1 cellular context compared by ENCODE assay signal in genomic region chr11:85952108-85952485, GRCh38.
TF ChIP-seq lines count a peak whose summit lies in the region.

No MANE protein-coding gene starts in this region.

TF ChIP-seq in K562, 482 proteins besides CTCF, POLR2A, EP300 and RAD21 (continued from another document):
- TF ChIP-seq, protein P1, sequence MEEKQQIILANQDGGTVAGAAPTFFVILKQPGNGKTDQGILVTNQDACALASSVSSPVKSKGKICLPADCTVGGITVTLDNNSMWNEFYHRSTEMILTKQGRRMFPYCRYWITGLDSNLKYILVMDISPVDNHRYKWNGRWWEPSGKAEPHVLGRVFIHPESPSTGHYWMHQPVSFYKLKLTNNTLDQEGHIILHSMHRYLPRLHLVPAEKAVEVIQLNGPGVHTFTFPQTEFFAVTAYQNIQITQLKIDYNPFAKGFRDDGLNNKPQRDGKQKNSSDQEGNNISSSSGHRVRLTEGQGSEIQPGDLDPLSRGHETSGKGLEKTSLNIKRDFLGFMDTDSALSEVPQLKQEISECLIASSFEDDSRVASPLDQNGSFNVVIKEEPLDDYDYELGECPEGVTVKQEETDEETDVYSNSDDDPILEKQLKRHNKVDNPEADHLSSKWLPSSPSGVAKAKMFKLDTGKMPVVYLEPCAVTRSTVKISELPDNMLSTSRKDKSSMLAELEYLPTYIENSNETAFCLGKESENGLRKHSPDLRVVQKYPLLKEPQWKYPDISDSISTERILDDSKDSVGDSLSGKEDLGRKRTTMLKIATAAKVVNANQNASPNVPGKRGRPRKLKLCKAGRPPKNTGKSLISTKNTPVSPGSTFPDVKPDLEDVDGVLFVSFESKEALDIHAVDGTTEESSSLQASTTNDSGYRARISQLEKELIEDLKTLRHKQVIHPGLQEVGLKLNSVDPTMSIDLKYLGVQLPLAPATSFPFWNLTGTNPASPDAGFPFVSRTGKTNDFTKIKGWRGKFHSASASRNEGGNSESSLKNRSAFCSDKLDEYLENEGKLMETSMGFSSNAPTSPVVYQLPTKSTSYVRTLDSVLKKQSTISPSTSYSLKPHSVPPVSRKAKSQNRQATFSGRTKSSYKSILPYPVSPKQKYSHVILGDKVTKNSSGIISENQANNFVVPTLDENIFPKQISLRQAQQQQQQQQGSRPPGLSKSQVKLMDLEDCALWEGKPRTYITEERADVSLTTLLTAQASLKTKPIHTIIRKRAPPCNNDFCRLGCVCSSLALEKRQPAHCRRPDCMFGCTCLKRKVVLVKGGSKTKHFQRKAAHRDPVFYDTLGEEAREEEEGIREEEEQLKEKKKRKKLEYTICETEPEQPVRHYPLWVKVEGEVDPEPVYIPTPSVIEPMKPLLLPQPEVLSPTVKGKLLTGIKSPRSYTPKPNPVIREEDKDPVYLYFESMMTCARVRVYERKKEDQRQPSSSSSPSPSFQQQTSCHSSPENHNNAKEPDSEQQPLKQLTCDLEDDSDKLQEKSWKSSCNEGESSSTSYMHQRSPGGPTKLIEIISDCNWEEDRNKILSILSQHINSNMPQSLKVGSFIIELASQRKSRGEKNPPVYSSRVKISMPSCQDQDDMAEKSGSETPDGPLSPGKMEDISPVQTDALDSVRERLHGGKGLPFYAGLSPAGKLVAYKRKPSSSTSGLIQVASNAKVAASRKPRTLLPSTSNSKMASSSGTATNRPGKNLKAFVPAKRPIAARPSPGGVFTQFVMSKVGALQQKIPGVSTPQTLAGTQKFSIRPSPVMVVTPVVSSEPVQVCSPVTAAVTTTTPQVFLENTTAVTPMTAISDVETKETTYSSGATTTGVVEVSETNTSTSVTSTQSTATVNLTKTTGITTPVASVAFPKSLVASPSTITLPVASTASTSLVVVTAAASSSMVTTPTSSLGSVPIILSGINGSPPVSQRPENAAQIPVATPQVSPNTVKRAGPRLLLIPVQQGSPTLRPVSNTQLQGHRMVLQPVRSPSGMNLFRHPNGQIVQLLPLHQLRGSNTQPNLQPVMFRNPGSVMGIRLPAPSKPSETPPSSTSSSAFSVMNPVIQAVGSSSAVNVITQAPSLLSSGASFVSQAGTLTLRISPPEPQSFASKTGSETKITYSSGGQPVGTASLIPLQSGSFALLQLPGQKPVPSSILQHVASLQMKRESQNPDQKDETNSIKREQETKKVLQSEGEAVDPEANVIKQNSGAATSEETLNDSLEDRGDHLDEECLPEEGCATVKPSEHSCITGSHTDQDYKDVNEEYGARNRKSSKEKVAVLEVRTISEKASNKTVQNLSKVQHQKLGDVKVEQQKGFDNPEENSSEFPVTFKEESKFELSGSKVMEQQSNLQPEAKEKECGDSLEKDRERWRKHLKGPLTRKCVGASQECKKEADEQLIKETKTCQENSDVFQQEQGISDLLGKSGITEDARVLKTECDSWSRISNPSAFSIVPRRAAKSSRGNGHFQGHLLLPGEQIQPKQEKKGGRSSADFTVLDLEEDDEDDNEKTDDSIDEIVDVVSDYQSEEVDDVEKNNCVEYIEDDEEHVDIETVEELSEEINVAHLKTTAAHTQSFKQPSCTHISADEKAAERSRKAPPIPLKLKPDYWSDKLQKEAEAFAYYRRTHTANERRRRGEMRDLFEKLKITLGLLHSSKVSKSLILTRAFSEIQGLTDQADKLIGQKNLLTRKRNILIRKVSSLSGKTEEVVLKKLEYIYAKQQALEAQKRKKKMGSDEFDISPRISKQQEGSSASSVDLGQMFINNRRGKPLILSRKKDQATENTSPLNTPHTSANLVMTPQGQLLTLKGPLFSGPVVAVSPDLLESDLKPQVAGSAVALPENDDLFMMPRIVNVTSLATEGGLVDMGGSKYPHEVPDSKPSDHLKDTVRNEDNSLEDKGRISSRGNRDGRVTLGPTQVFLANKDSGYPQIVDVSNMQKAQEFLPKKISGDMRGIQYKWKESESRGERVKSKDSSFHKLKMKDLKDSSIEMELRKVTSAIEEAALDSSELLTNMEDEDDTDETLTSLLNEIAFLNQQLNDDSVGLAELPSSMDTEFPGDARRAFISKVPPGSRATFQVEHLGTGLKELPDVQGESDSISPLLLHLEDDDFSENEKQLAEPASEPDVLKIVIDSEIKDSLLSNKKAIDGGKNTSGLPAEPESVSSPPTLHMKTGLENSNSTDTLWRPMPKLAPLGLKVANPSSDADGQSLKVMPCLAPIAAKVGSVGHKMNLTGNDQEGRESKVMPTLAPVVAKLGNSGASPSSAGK (IDR thresholded peaks at IDR 0.05) = peak; percentile 89
- 0 out of 2 replicates have a peak, but pooled peaks have one; percentile 4 for TF ChIP-seq NCOR1 (IDR thresholded peaks at IDR 0.05)
